14 cellular contexts compared by ENCODE assay signal in genomic region chr11:103800406-103801114, GRCh38.
DNase-seq lines count a peak whose midpoint lies in the region; ATAC-seq and TF ChIP-seq lines count a peak whose summit lies in the region.
"Had no signal": no experiment of that assay in that cellular context is flagged by ENCODE, and none has a peak within 500 bp of the region (broad histone marks: within the 10 kb centered on the region; RNA-seq: fewer than 3 reads in every experiment).

No MANE protein-coding gene starts in this region.

- H3K9ac ChIP-seq in HUES64 (ENCODE audit: low read depth, low read length): no peak overlapping the region
- H3K9ac ChIP-seq in mammary epithelial cell (ENCODE audit: insufficient read depth, low read length): no peak overlapping the region
- no peak overlapping the region for H3K9ac ChIP-seq in stomach smooth muscle (ENCODE audit: low read length in 2 of 2)

- no peak overlapping the region for H3K4me3 Mint-ChIP-seq in activated T-cell treated with anti-CD3 and anti-CD28 coated beads, Interleukin-2, amount 50 U/mL, for 24 hours

- TF ChIP-seq CTCF in mammary epithelial cell (conservative IDR thresholded peaks at IDR 0.05 in 1 of 2, IDR thresholded peaks at IDR 0.05 in 1 of 2; ENCODE audit: extremely low read depth in 1 of 2, insufficient read depth in 1 of 2, low read depth in 1 of 2, low read length in 2 of 2) (no peak), right atrium auricular region (IDR thresholded peaks at IDR 0.05) (no peak), suprapubic skin (IDR thresholded peaks at IDR 0.05) (no peak)

- H3K36me3 Mint-ChIP-seq in activated T-cell treated with anti-CD3 and anti-CD28 coated beads, Interleukin-2, amount 50 U/mL, for 24 hours (ENCODE audit: low read depth): no peaks in the 10 kb centered on the region

- H3K4me3 ChIP-seq in HUES64 (ENCODE audit: low read length) (no peak overlapping the region), mammary epithelial cell (replicated peaks in 1 of 3; ENCODE audit: insufficient read depth in 1 of 3, low read depth in 2 of 3, low read length in 3 of 3) (no peak overlapping the region), right atrium auricular region (no peak overlapping the region), stomach smooth muscle (ENCODE audit: low read length in 2 of 2) (no peak overlapping the region), suprapubic skin (no peak overlapping the region)
- H3K4me3 ChIP-seq: Peyer's patch had no signal

- H3K4me1 ChIP-seq in HUES64 (ENCODE audit: insufficient read depth, low read length) (peaks cover 5% of the 10 kb centered on the region; the same call in 1 of the 2 replicates), mammary epithelial cell (ENCODE audit: insufficient read depth, low read length) (no peaks in the 10 kb centered on the region), right atrium auricular region (peaks cover 0 to 17% of the 10 kb centered on the region in 2 donors), stomach smooth muscle (ENCODE audit: control insufficient read depth, insufficient read depth, low read length) (no peaks in the 10 kb centered on the region), suprapubic skin (peaks cover 2% of the 10 kb centered on the region)
- H3K4me1 ChIP-seq: Peyer's patch had no signal

- intact Hi-C loops in mammary epithelial cell (cut with micrococcal nuclease): no loop called here

- in situ Hi-C loops in mammary epithelial cell (cut with MboI; ENCODE audit: low sequenced_read_pairs in 2 of 2): no loop called here

- CTCF ChIA-PET in mammary epithelial cell (lab: Charles Lee; ENCODE audit: low non-redundant PET): no interaction called here

- dilution Hi-C loops in mammary epithelial cell (cut with HindIII; ENCODE audit: low sequenced_read_pairs): no loop called here

- no peaks in the 10 kb centered on the region for H3K27me3 ChIP-seq in HUES64 (ENCODE audit: insufficient read depth, low read length)
- H3K27me3 ChIP-seq in mammary epithelial cell (ENCODE audit: insufficient read depth, low read length): no peaks in the 10 kb centered on the region
- no peaks in the 10 kb centered on the region for H3K27me3 ChIP-seq in right atrium auricular region
- no peaks in the 10 kb centered on the region for H3K27me3 ChIP-seq in stomach smooth muscle (ENCODE audit: control insufficient read depth in 1 of 2, insufficient read depth in 2 of 2, low read length in 2 of 2)
- no peaks in the 10 kb centered on the region for H3K27me3 ChIP-seq in suprapubic skin
- H3K27me3 ChIP-seq: Peyer's patch had no signal

- no peaks in the 10 kb centered on the region for H3K27me3 Mint-ChIP-seq in activated T-cell treated with anti-CD3 and anti-CD28 coated beads, Interleukin-2, amount 50 U/mL, for 24 hours

- H3K36me3 ChIP-seq in HUES64 (ENCODE audit: insufficient read depth, low read length): no peaks in the 10 kb centered on the region
- H3K36me3 ChIP-seq in mammary epithelial cell (ENCODE audit: insufficient read depth, low read length): no peaks in the 10 kb centered on the region
- H3K36me3 ChIP-seq in right atrium auricular region: no peaks in the 10 kb centered on the region
- no peaks in the 10 kb centered on the region for H3K36me3 ChIP-seq in stomach smooth muscle (ENCODE audit: control insufficient read depth in 2 of 2, insufficient read depth in 2 of 2, low read length in 2 of 2)
- no peaks in the 10 kb centered on the region for H3K36me3 ChIP-seq in suprapubic skin
- H3K36me3 ChIP-seq: Peyer's patch had no signal

- peak overlapping the region; percentile 54 for H2AFZ ChIP-seq in mammary epithelial cell (ENCODE audit: low read depth, low read length)

- no peak for DNase-seq in mammary epithelial cell
- no peak for DNase-seq in right atrium auricular region (ENCODE audit: low spot score)
- no peak for DNase-seq in activated T-cell treated with anti-CD3 and anti-CD28 coated beads, Interleukin-2, amount 50 U/mL, for 24 hours
- no peak for DNase-seq in suprapubic skin (ENCODE audit: low spot score in 2 of 2)
- DNase-seq: activated naive CD4-positive, alpha-beta T cell treated with Interleukin-2 at 50 U/mL for 16 hours; MV-4-11; NCI-H446 treated with DMSO at 0.1 percent for 48 hours; Peyer's patch; stimulated activated CD4-positive, alpha-beta T cell treated with anti-CD3 and anti-CD28 coated beads, Interleukin-4, amount 100 ng/mL, for 24 hours; stimulated activated naive CD8-positive, alpha-beta T cell treated with anti-CD3 and anti-CD28 coated beads, Interleukin-15, Interleukin-2, amounts not matched to agents 100 U/mL and 50 U/mL, for 24 hours had no signal

- ATAC-seq in HG03135 (IDR thresholded peaks at IDR 0.05; ENCODE audit: unreplicated experiment) (no peak), GM18505 (IDR thresholded peaks at IDR 0.05; ENCODE audit: unreplicated experiment) (no peak)
- ATAC-seq: stimulated activated naive CD8-positive, alpha-beta T cell treated with anti-CD3 and anti-CD28 coated beads, Interleukin-15, Interleukin-2, amounts not matched to agents 100 U/mL and 50 U/mL, for 24 hours had no signal

- no peak overlapping the region for H3K4me2 ChIP-seq in mammary epithelial cell (ENCODE audit: insufficient read depth, low read depth, low read length)

- TF ChIP-seq EP300 in suprapubic skin (IDR thresholded peaks at IDR 0.05): no peak

- no peaks in the 10 kb centered on the region for H4K20me1 ChIP-seq in mammary epithelial cell (ENCODE audit: insufficient read depth, low read length)

- H3K9me3 Mint-ChIP-seq in activated T-cell treated with anti-CD3 and anti-CD28 coated beads, Interleukin-2, amount 50 U/mL, for 24 hours: no peaks in the 10 kb centered on the region

- no TSS peak for BruUV-seq in mammary epithelial cell (replicated peaks; lab: Mats Ljungman, UMichigan)

- H3K9me3 ChIP-seq in HUES64 (ENCODE audit: insufficient read depth, low read depth, low read length) (no peaks in the 10 kb centered on the region), mammary epithelial cell (replicated peaks; ENCODE audit: insufficient read depth, low read length) (no peaks in the 10 kb centered on the region), right atrium auricular region (no peaks in the 10 kb centered on the region), stomach smooth muscle (ENCODE audit: control insufficient read depth in 2 of 2, low read length in 2 of 2) (no peaks in the 10 kb centered on the region), suprapubic skin (no peaks in the 10 kb centered on the region)
- H3K9me3 ChIP-seq: Peyer's patch had no signal

- peak overlapping the region; percentile 57; the same call in 1 of the 2 replicates for H3K27ac ChIP-seq in HUES64 (ENCODE audit: low read depth, low read length)
- no peak overlapping the region for H3K27ac ChIP-seq in mammary epithelial cell (ENCODE audit: insufficient read depth, low read depth, low read length)
- H3K27ac ChIP-seq in right atrium auricular region: peak overlapping the region; percentile 59
- H3K27ac ChIP-seq in stomach smooth muscle (ENCODE audit: low read length): peak overlapping the region; percentile 3
- H3K27ac ChIP-seq in suprapubic skin: no peak overlapping the region
- H3K27ac ChIP-seq: Peyer's patch had no signal

- H3K27ac Mint-ChIP-seq in activated T-cell treated with anti-CD3 and anti-CD28 coated beads, Interleukin-2, amount 50 U/mL, for 24 hours: no peak overlapping the region

- no peak for TF ChIP-seq POLR2A in suprapubic skin (IDR thresholded peaks at IDR 0.05)
- no peak for TF ChIP-seq POLR2A in GM18505 (IDR thresholded peaks at IDR 0.05; ENCODE audit: borderline replicate concordance, extremely low read depth, insufficient read depth, insufficient read length)

- WGBS in HUES64: 85% methylated on average over 6 of the region's 9 CpGs
- WGBS in mammary epithelial cell (ENCODE audit: low coverage, missing lambda C conversion rate): 27% methylated on average over 9 of the region's 9 CpGs
- 52% methylated on average over 9 of the region's 9 CpGs for WGBS in suprapubic skin

- no peaks in the 10 kb centered on the region for H3K79me2 ChIP-seq in mammary epithelial cell (ENCODE audit: insufficient read depth, low read length)

- H3K4me1 Mint-ChIP-seq in activated T-cell treated with anti-CD3 and anti-CD28 coated beads, Interleukin-2, amount 50 U/mL, for 24 hours (ENCODE audit: low read depth): no peaks in the 10 kb centered on the region

Comparison
In these comparisons a context has a peak if more than half of its experiments do, and no peak if none do; other contexts are left out.
1. H3K27ac ChIP-seq: peak in HUES64 (single experiment), right atrium auricular region (2 of 2) and stomach smooth muscle (single experiment); none in mammary epithelial cell (single experiment) and suprapubic skin (single experiment).